Comparison of ENCODE assay signal across 34 cellular contexts in the genomic region with DNA sequence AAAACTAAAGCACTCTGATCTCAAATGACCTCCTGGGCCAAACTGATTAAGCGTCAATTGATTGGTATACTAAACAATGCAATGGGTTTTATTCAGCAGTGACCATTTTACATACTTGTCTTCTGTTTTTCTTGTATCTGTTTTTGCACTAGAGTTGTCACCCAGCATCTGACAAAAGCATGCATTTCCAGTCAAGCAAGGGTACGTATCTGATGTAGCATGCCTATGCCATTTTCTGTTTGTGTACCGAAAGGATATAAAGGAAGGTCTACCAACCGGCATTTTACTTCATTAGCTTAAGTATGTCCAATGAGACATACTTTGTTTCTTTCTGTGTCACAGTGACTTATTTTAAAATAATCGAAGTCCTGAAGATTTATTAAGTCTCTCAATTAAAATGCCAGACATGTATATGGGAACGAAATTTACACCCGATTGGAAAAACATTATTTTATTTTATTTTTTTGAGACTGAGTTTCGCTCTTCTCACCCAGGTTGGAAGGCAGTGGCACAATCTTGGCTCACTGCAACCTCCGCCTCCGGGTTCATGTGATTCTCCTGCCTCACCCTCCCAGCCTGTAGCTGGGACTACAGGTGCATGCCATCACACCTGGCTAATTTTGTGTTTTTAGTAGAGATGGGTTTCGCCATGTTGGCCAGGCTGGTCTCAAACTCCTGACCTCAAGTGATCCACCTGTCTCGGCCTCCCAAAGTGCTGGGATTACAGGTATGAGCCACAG. TPM values are rescaled to one million over a fixed set of nuclear protein-coding genes. Genes with fewer than 3 reads are reported as not detected.
"Had no signal": no experiment of that assay in that cellular context is flagged by ENCODE, and none has a peak within 500 bp of the region (broad histone marks: within the 10 kb centered on the region; RNA-seq: fewer than 3 reads in every experiment).

No MANE protein-coding gene starts in this region.

- H3K9me3 Mint-ChIP-seq: activated CD8-positive, alpha-beta T cell treated with anti-CD3 and anti-CD28 coated beads for 36 hours; activated naive CD4-positive, alpha-beta T cell treated with anti-CD3 and anti-CD28 coated beads, Interleukin-2, amount 50 U/mL, for 72 hours; activated naive CD8-positive, alpha-beta T cell treated with anti-CD3 and anti-CD28 coated beads, Interleukin-2, amount 50 U/mL, for 24 hours had no signal

- ATAC-seq: activated CD4-positive, CD25-positive, alpha-beta regulatory T cell treated with anti-CD3 and anti-CD28 coated beads, Interleukin-2, amount 50 U/mL, for 24 hours; activated CD8-positive, alpha-beta T cell treated with anti-CD3 and anti-CD28 coated beads for 36 hours; activated naive CD4-positive, alpha-beta T cell treated with anti-CD3 and anti-CD28 coated beads, Interleukin-2, amount 50 U/mL, for 72 hours; activated naive CD8-positive, alpha-beta T cell treated with anti-CD3 and anti-CD28 coated beads, Interleukin-2, amount 50 U/mL, for 24 hours; body of pancreas; Panc1; Right ventricle myocardium inferior; SK-N-SH treated with all-trans-retinoic acid at 6 μM for 48 hours had no signal

- H3K9ac ChIP-seq: KMS-11 had no signal

- H3K4me3 ChIP-seq: ascending aorta, body of pancreas, SJSA1 had no signal

- H3K27ac Mint-ChIP-seq: activated CD8-positive, alpha-beta T cell treated with anti-CD3 and anti-CD28 coated beads for 36 hours; activated naive CD4-positive, alpha-beta T cell treated with anti-CD3 and anti-CD28 coated beads, Interleukin-2, amount 50 U/mL, for 72 hours; activated naive CD8-positive, alpha-beta T cell treated with anti-CD3 and anti-CD28 coated beads, Interleukin-2, amount 50 U/mL, for 24 hours had no signal

- DNase-seq: activated CD4-positive, alpha-beta T cell treated with anti-CD3 and anti-CD28 coated beads for 4 hours; activated CD8-positive, alpha-beta memory T cell treated with anti-CD3 and anti-CD28 coated beads, Interleukin-2, amount 50 U/mL, for 4 hours; activated CD8-positive, alpha-beta T cell treated with anti-CD3 and anti-CD28 coated beads for 36 hours; activated effector memory CD4-positive, alpha-beta T cell treated with anti-CD3 and anti-CD28 coated beads, Interleukin-2, amount 50 U/mL, for 16 hours; activated naive CD4-positive, alpha-beta T cell treated with Interleukin-2 at 50 U/mL for 16 hours; activated naive CD8-positive, alpha-beta T cell treated with anti-CD3 and anti-CD28 coated beads, Interleukin-2, amount 50 U/mL, for 24 hours; activated T-cell treated with anti-CD3 and anti-CD28 coated beads, Interleukin-2, amount 50 U/mL, for 1 hour; amniotic stem cell; body of pancreas; NCI-H1092; NCI-H1417 treated with DMSO at 0.1 percent for 48 hours; NCI-H1694; NCI-H2029; NCI-H2107; NCI-H2171 treated with DMSO at 0.1 percent for 48 hours; NCI-H345; NCI-H510A; NCI-H526 treated with DMSO at 0.1 percent for 48 hours; NCI-H82; NK-92 treated with Interleukin-12 subunit alpha and Interleukin-12 subunit beta, amount 100 ng/mL, for 24 hours; OCI-M1; RPMI8226; SW 1271 had no signal

- H3K4me1 ChIP-seq: SJSA1 had no signal

- H3K4me3 Mint-ChIP-seq: activated CD8-positive, alpha-beta T cell treated with anti-CD3 and anti-CD28 coated beads for 36 hours; activated naive CD8-positive, alpha-beta T cell treated with anti-CD3 and anti-CD28 coated beads, Interleukin-2, amount 50 U/mL, for 24 hours had no signal

- H3K9me3 ChIP-seq: ascending aorta, body of pancreas, SJSA1 had no signal

- H3K27me3 ChIP-seq: ascending aorta, body of pancreas, SJSA1 had no signal

- H3K27me3 Mint-ChIP-seq: activated CD8-positive, alpha-beta T cell treated with anti-CD3 and anti-CD28 coated beads for 36 hours; activated naive CD8-positive, alpha-beta T cell treated with anti-CD3 and anti-CD28 coated beads, Interleukin-2, amount 50 U/mL, for 24 hours had no signal

- H3K27ac ChIP-seq: ascending aorta, KMS-11, SJSA1 had no signal

RNA-seq across cellular contexts. Expression of a gene that starts 23.3 kb away (rescaled TPM):
- total RNA-seq: activated CD8-positive, alpha-beta T cell treated with anti-CD3 and anti-CD28 coated beads for 36 hours; activated naive CD4-positive, alpha-beta T cell treated with anti-CD3 and anti-CD28 coated beads, Interleukin-2, amount 50 U/mL, for 72 hours; ascending aorta; bronchial epithelial cell; MCF 10A; SJSA1; T-helper 1 cell treated with Interleukin-12 subunit alpha and Interleukin-12 subunit beta and Interleukin-4 antibody, amounts not matched to agents 30 ng/mL and 1 ng/mL, for 36 hours had no signal
